ENCODE assay signal across 8 cellular contexts in genomic region chr5:134411546-134412266, GRCh38. TPM values are rescaled to one million over a fixed set of nuclear protein-coding genes. Genes with fewer than 3 reads are reported as not detected.
DNase-seq lines count a peak whose midpoint lies in the region; ATAC-seq and TF ChIP-seq lines count a peak whose summit lies in the region.

Gene CDKN2AIPNL (minus strand): TSS chr5:134411881. CDS start chr5:134411854, 27 bp downstream.

- TF ChIP-seq POLR2A in GM10847 (IDR thresholded peaks at IDR 0.05; ENCODE audit: extremely low read depth, insufficient read length) = peak; percentile 83

- H3K27me3 Mint-ChIP-seq in osteocyte (ENCODE audit: unreplicated experiment) = no peaks in the 10 kb centered on the region

- DNase-seq in HFF-Myc (ENCODE audit: extremely low read depth, low read depth) (peak; percentile 40), MV-4-11 (lab: John Stamatoyannopoulos, UW) (peak; percentile 73), SKM-1 (lab: John Stamatoyannopoulos, UW; ENCODE audit: unreplicated experiment) (peak; percentile 85), glomerular endothelial cell (ENCODE audit: extremely low read depth, low read depth, low spot score) (no peak), osteocyte (ENCODE audit: extremely low spot score, unreplicated experiment) (peak; percentile 96), thoracic aorta (ENCODE audit: low spot score) (peak; percentile 62)
- DNase-seq in activated naive CD4-positive, alpha-beta T cell treated with anti-CD3 and anti-CD28 coated beads, Interleukin-2, amount 50 U/mL, for 72 hours (ENCODE audit: low spot score in 2 of 2) = peak; percentile 87 to 93

- H3K9me3 ChIP-seq in thoracic aorta = no peaks in the 10 kb centered on the region

- peak within 1 kb of the TSS; percentile 91 for H3K4me3 Mint-ChIP-seq in osteocyte (ENCODE audit: unreplicated experiment)

- peak; percentile 60 for TF ChIP-seq CTCF in HFF-Myc (IDR thresholded peaks at IDR 0.05; ENCODE audit: low read depth, low read length, missing control alignments)
- peak; percentile 75 for TF ChIP-seq CTCF in osteocyte (IDR thresholded peaks at IDR 0.05)
- TF ChIP-seq CTCF in thoracic aorta (IDR thresholded peaks at IDR 0.05) = peak; percentile 80

- peak; percentile 98 to 100 for ATAC-seq in activated naive CD4-positive, alpha-beta T cell treated with anti-CD3 and anti-CD28 coated beads, Interleukin-2, amount 50 U/mL, for 72 hours
- ATAC-seq in thoracic aorta (ENCODE audit: insufficient number of reproducible peaks, low FRiP score, low read depth) = peak; percentile 91

- peaks cover 3% of the 10 kb centered on the region for H3K36me3 ChIP-seq in thoracic aorta

- no peaks in the 10 kb centered on the region for H3K9me3 Mint-ChIP-seq in activated naive CD4-positive, alpha-beta T cell treated with anti-CD3 and anti-CD28 coated beads, Interleukin-2, amount 50 U/mL, for 72 hours
- H3K9me3 Mint-ChIP-seq in osteocyte (ENCODE audit: unreplicated experiment) = no peaks in the 10 kb centered on the region

- peaks cover 9 to 23% of the 10 kb centered on the region in 2 donors for H3K4me1 ChIP-seq in thoracic aorta (ENCODE audit: control insufficient read depth in 1 of 2, low read depth in 2 of 2)

- H3K4me3 ChIP-seq in HFF-Myc (replicated peaks; ENCODE audit: low read depth, low read length) (peak within 1 kb of the TSS; percentile 98), thoracic aorta (peak within 1 kb of the TSS; percentile 91)

- H3K27ac ChIP-seq in thoracic aorta = peak within 1 kb of the TSS; percentile 65 to 67

- peaks cover 15% of the 10 kb centered on the region for H3K4me1 Mint-ChIP-seq in osteocyte (ENCODE audit: unreplicated experiment)

- H3K27me3 ChIP-seq in thoracic aorta (replicated peaks; ENCODE audit: insufficient read depth) = no peaks in the 10 kb centered on the region

- H3K36me3 Mint-ChIP-seq in activated naive CD4-positive, alpha-beta T cell treated with anti-CD3 and anti-CD28 coated beads, Interleukin-2, amount 50 U/mL, for 72 hours = peaks cover 6 to 11% of the 10 kb centered on the region in 2 donors
- no peaks in the 10 kb centered on the region for H3K36me3 Mint-ChIP-seq in osteocyte (ENCODE audit: unreplicated experiment)

- peak within 1 kb of the TSS; percentile 90 to 95 for H3K27ac Mint-ChIP-seq in activated naive CD4-positive, alpha-beta T cell treated with anti-CD3 and anti-CD28 coated beads, Interleukin-2, amount 50 U/mL, for 72 hours
- peak within 1 kb of the TSS; percentile 65 for H3K27ac Mint-ChIP-seq in osteocyte (ENCODE audit: unreplicated experiment)

RNA-seq across cellular contexts. Expression of gene CDKN2AIPNL, which starts in this region (rescaled TPM):
- total RNA-seq in activated naive CD4-positive, alpha-beta T cell treated with anti-CD3 and anti-CD28 coated beads, Interleukin-2, amount 50 U/mL, for 72 hours = 10 to 100 TPM in 1 of 2 donors, 1 to 10 TPM in 1; 6.0 to 37.7 TPM
- total RNA-seq in glomerular endothelial cell (24.5 and 25.7 TPM in 2 replicates), osteocyte (19.5 and 21.5 TPM in 2 replicates), thoracic aorta (10 to 100 TPM in 1 of 2 donors, 1 to 10 TPM in 1; 5.1 to 15.8 TPM)
